Comparison of ENCODE assay signal across 1 cellular context in the genomic region with DNA sequence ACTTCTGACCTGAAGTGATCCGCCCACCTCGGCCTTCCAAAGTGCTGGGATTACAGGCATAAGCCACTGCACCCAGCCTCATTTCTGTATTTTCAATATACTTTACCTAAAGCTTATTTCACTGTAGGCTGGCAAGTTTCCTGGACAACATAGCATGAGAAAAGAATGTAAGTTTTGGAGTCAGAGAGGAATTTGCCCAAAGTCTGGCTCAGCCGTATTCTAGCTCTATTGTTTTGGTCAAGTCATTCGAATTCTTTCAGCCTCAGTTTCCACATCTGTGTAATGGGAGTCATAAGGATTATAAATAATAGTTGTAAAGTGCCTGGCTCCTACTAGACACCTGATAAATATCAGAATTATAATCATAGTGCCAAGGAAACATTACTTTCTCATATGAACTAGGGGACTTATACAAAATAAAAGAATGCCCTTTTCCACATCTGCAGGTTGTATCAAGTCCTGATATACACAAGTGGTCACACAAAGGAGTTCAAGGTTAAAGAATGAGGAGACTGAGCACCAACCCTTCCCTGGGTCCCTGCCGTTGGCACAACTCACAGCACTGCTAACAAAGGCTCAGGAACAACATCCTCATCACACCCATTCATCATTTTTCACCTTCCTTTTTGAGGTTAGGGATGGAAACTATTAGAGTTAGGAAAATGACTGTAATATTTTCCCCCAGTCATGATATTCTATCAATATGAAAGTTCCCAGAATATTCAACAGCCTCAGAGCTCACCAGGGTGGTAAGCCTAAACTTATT.
A peak's percentile ranks its signal among the peaks of the same experiment; 100 is the strongest.
TF ChIP-seq lines count a peak whose summit lies in the region.

No MANE protein-coding gene starts in this region.

TF ChIP-seq in K562, 482 proteins besides CTCF, POLR2A, EP300 and RAD21:
- TF ChIP-seq ZBED1 (IDR thresholded peaks at IDR 0.05) (no peak), ADNP (tag; IDR thresholded peaks at IDR 0.05) (peak; percentile 63), RBM25 (IDR thresholded peaks at IDR 0.05; ENCODE audit: low read depth, low read length, severe bottlenecking) (peak; percentile 93), BCOR (IDR thresholded peaks at IDR 0.05) (peak; percentile 69), KDM1A (IDR thresholded peaks at IDR 0.05) (0 out of 4 replicates have a peak, but pooled peaks of 1 of the 2 experiments have one; percentile 48)
